Comparison of ENCODE assay signal across 27 cellular contexts in the genomic region with DNA sequence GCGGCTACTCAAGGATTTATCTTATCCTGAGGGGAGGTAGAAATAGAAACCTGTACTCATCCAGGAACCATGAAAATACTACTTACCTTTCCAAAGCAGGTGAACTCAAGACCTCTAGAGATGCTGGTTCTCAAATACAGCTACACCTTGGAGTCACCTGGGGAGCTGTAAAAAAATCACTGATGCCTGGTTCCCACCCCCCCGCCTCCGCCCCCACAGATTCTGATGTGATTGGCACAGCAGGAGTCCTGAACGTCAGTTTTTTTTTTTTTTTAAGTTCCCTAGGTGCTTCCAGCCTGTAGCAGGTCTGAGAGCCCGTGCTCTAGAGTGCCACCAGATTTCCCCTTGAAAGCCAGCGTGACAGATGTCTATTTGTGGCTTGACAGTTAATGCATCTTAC.
DNase-seq lines count a peak whose midpoint lies in the region; ATAC-seq and TF ChIP-seq lines count a peak whose summit lies in the region.
"Had no signal": no experiment of that assay in that cellular context is flagged by ENCODE, and none has a peak within 500 bp of the region (broad histone marks: within the 10 kb centered on the region; RNA-seq: fewer than 3 reads in every experiment).

No MANE protein-coding gene starts in this region.

- H3K4me1 Mint-ChIP-seq in endodermal cell: peaks cover 26% of the 10 kb centered on the region
- H3K4me1 Mint-ChIP-seq in natural killer cell: no peaks in the 10 kb centered on the region
- H3K4me1 Mint-ChIP-seq: activated naive CD8-positive, alpha-beta T cell treated with anti-CD3 and anti-CD28 coated beads, Interleukin-2, amount 10 ng/mL, durations not matched to agents 7 days and 5 days had no signal

- DNase-seq in DMS153 treated with DMSO at 0.1 percent for 48 hours (lab: John Stamatoyannopoulos, UW; ENCODE audit: unreplicated experiment) (peak; percentile 28), NCI-H1417 treated with DMSO at 0.1 percent for 48 hours (lab: John Stamatoyannopoulos, UW) (peak; percentile 100), NCI-H345 (lab: John Stamatoyannopoulos, UW) (peak; percentile 76), endodermal cell (peak; percentile 30), natural killer cell (no peak), adrenal gland (no peak)
- no peak for DNase-seq in activated CD8-positive, alpha-beta memory T cell treated with anti-CD3 and anti-CD28 coated beads, Interleukin-2, amount 50 U/mL, for 4 hours
- DNase-seq: ACHN; activated CD4-positive, alpha-beta T cell treated with anti-CD3 and anti-CD28 coated beads, Interleukin-2, amount 50 U/mL, for 4 hours; activated CD8-positive, alpha-beta memory T cell treated with anti-CD3 and anti-CD28 coated beads, Interleukin-2, amount 50 U/mL, for 48 hours; activated naive CD8-positive, alpha-beta T cell treated with anti-CD3 and anti-CD28 coated beads, Interleukin-2, amount 10 ng/mL, durations not matched to agents 7 days and 5 days; Calu3; effector memory CD4-positive, alpha-beta T cell; foreskin melanocyte; islet precursor cell; KBM-7; MM.1S; mucosa of descending colon; upper lobe of left lung had no signal

- H3K9me3 Mint-ChIP-seq in endodermal cell (no peaks in the 10 kb centered on the region), natural killer cell (no peaks in the 10 kb centered on the region)
- H3K9me3 Mint-ChIP-seq: activated naive CD8-positive, alpha-beta T cell treated with anti-CD3 and anti-CD28 coated beads, Interleukin-2, amount 10 ng/mL, durations not matched to agents 7 days and 5 days; neural crest cell; T-helper 2 cell treated with Interferon-gamma antibody and Interleukin-4, amounts not matched to agents 5 μg/mL and 100 μg/mL, for 36 hours had no signal

- H3K36me3 ChIP-seq in endodermal cell (ENCODE audit: control insufficient read depth, insufficient read depth, low read length) (no peaks in the 10 kb centered on the region), adrenal gland (replicated peaks in 1 of 2) (no peaks in the 10 kb centered on the region)
- H3K36me3 ChIP-seq: BLaER1 treated with 17β-estradiol and CSF1 and Interleukin-3, amounts not matched to agents 10 nM and 100 nM; upper lobe of left lung had no signal

- peaks cover 4% of the 10 kb centered on the region for H3K4me1 ChIP-seq in endodermal cell (ENCODE audit: control insufficient read depth, insufficient read depth, low read length)
- H3K4me1 ChIP-seq in adrenal gland (replicated peaks in 1 of 2): no peaks in the 10 kb centered on the region

- H3K27me3 ChIP-seq in endodermal cell (ENCODE audit: control insufficient read depth, insufficient read depth, low read length, poor library complexity, severe bottlenecking): no peaks in the 10 kb centered on the region
- H3K27me3 ChIP-seq in adrenal gland: no peaks in the 10 kb centered on the region
- H3K27me3 ChIP-seq: BLaER1 treated with 17β-estradiol and CSF1 and Interleukin-3, amounts not matched to agents 10 nM and 100 nM; upper lobe of left lung had no signal

- no peak overlapping the region for H3K4me3 Mint-ChIP-seq in endodermal cell
- H3K4me3 Mint-ChIP-seq in natural killer cell: no peak overlapping the region
- H3K4me3 Mint-ChIP-seq: activated naive CD8-positive, alpha-beta T cell treated with anti-CD3 and anti-CD28 coated beads, Interleukin-2, amount 10 ng/mL, durations not matched to agents 7 days and 5 days; neural crest cell; T-helper 2 cell treated with Interferon-gamma antibody and Interleukin-4, amounts not matched to agents 5 μg/mL and 100 μg/mL, for 36 hours had no signal

- H3K36me3 Mint-ChIP-seq in endodermal cell (ENCODE audit: low read depth): no peaks in the 10 kb centered on the region
- no peaks in the 10 kb centered on the region for H3K36me3 Mint-ChIP-seq in natural killer cell
- H3K36me3 Mint-ChIP-seq: activated naive CD8-positive, alpha-beta T cell treated with anti-CD3 and anti-CD28 coated beads, Interleukin-2, amount 10 ng/mL, durations not matched to agents 7 days and 5 days had no signal

- H3K27ac Mint-ChIP-seq in endodermal cell (no peak overlapping the region), natural killer cell (no peak overlapping the region)
- H3K27ac Mint-ChIP-seq: activated naive CD8-positive, alpha-beta T cell treated with anti-CD3 and anti-CD28 coated beads, Interleukin-2, amount 10 ng/mL, durations not matched to agents 7 days and 5 days; progenitor cell of endocrine pancreas; T-helper 2 cell treated with Interferon-gamma antibody and Interleukin-4, amounts not matched to agents 5 μg/mL and 100 μg/mL, for 36 hours had no signal

- ATAC-seq in natural killer cell: no peak
- no peak for ATAC-seq in GM18909 (IDR thresholded peaks at IDR 0.05; ENCODE audit: poor library complexity, unreplicated experiment)
- ATAC-seq: esophagus mucosa, mucosa of descending colon, SK-N-SH treated with all-trans-retinoic acid at 6 μM for 48 hours had no signal

- H3K9ac ChIP-seq in endodermal cell (ENCODE audit: extremely low read depth, low read length, poor library complexity, severe bottlenecking): no peak overlapping the region
- H3K9ac ChIP-seq: BLaER1 treated with 17β-estradiol and CSF1 and Interleukin-3, amounts not matched to agents 10 nM and 100 nM had no signal

- no peak overlapping the region for H3K4me3 ChIP-seq in endodermal cell (ENCODE audit: low read length)
- H3K4me3 ChIP-seq in adrenal gland: no peak overlapping the region
- H3K4me3 ChIP-seq: BLaER1 treated with 17β-estradiol and CSF1 and Interleukin-3, amounts not matched to agents 10 nM and 100 nM; mucosa of descending colon; upper lobe of left lung had no signal

- no peak for TF ChIP-seq POLR2A in adrenal gland (IDR thresholded peaks at IDR 0.05)

- H3K9me3 ChIP-seq in endodermal cell (ENCODE audit: control insufficient read depth, low read length): no peaks in the 10 kb centered on the region
- H3K9me3 ChIP-seq in adrenal gland (replicated peaks in 1 of 3): no peaks in the 10 kb centered on the region
- H3K9me3 ChIP-seq: BLaER1 treated with 17β-estradiol and CSF1 and Interleukin-3, amounts not matched to agents 10 nM and 100 nM; mucosa of descending colon; upper lobe of left lung had no signal

- no peak for TF ChIP-seq CTCF in endodermal cell (conservative IDR thresholded peaks at IDR 0.05)
- TF ChIP-seq CTCF in natural killer cell (IDR thresholded peaks at IDR 0.05): no peak
- no peak for TF ChIP-seq CTCF in adrenal gland (IDR thresholded peaks at IDR 0.05)

- H3K27me3 Mint-ChIP-seq in endodermal cell (ENCODE audit: insufficient read depth) (no peaks in the 10 kb centered on the region), natural killer cell (ENCODE audit: low read depth in 2 of 2) (peaks cover 0 to 2% of the 10 kb centered on the region in 2 donors)
- H3K27me3 Mint-ChIP-seq: progenitor cell of endocrine pancreas had no signal

- H3K27ac ChIP-seq in endodermal cell (ENCODE audit: low read depth, low read length) (no peak overlapping the region), adrenal gland (no peak overlapping the region)
- H3K27ac ChIP-seq: BLaER1 treated with 17β-estradiol and CSF1 and Interleukin-3, amounts not matched to agents 10 nM and 100 nM; RWPE1; upper lobe of left lung had no signal

- intact Hi-C loops in natural killer cell (cut with micrococcal nuclease): no loop called here
- intact Hi-C loops in adrenal gland (cut with DNase I): no loop called here

- 63 to 70% methylated on average over 5 to 6 of the region's 6 CpGs for WGBS in endodermal cell (ENCODE audit: insufficient coverage in 1 of 2, insufficient read length in 1 of 2), 2 experiments
- 71 to 85% (median 80%) methylated on average over 5 to 6 of the region's 6 CpGs for WGBS in adrenal gland, 4 donors

Comparison
In these comparisons a context has a peak if more than half of its experiments do, and no peak if none do; other contexts are left out.
1. DNase-seq: peak in DMS153 treated with DMSO at 0.1 percent for 48 hours (single experiment), NCI-H1417 treated with DMSO at 0.1 percent for 48 hours (single experiment), NCI-H345 (single experiment) and endodermal cell (single experiment); none in activated CD8-positive, alpha-beta memory T cell treated with anti-CD3 and anti-CD28 coated beads, Interleukin-2, amount 50 U/mL, for 4 hours (single experiment), natural killer cell (single experiment) and adrenal gland (0 of 7).